Comparison of ENCODE assay signal across 17 cellular contexts in genomic region chr6:100462990-100463684, GRCh38. TPM values are rescaled to one million over a fixed set of nuclear protein-coding genes. Genes with fewer than 3 reads are reported as not detected.
DNase-seq lines count a peak whose midpoint lies in the region; TF ChIP-seq lines count a peak whose summit lies in the region.
"Had no signal": no experiment of that assay in that cellular context is flagged by ENCODE, and none has a peak within 500 bp of the region (broad histone marks: within the 10 kb centered on the region; RNA-seq: fewer than 3 reads in every experiment).

No MANE protein-coding gene starts in this region.

- peaks cover 49% of the 10 kb centered on the region for H3K4me1 ChIP-seq in HUES48 (ENCODE audit: control insufficient read depth, insufficient read depth, low read length)
- peaks cover 15 to 53% (median 33%) of the 10 kb centered on the region in 4 donors for H3K4me1 ChIP-seq in esophagus muscularis mucosa

- H3K27ac Mint-ChIP-seq in activated CD4-positive, alpha-beta T cell treated with anti-CD3 and anti-CD28 coated beads, Interleukin-2, amount 10 ng/mL, durations not matched to agents 24 days and 14 days, result peak overlapping the region; percentile 46
- peak overlapping the region; percentile 78 for H3K27ac Mint-ChIP-seq in progenitor cell of endocrine pancreas

- H3K36me3 ChIP-seq in HUES48 (ENCODE audit: control insufficient read depth, insufficient read depth, low read length), result no peaks in the 10 kb centered on the region
- no peaks in the 10 kb centered on the region for H3K36me3 ChIP-seq in esophagus muscularis mucosa

- no peak overlapping the region for H3K27ac ChIP-seq in HUES48 (ENCODE audit: low read depth, low read length)
- H3K27ac ChIP-seq in esophagus muscularis mucosa (replicated peaks in 1 of 4), result no peak overlapping the region

- H3K36me3 Mint-ChIP-seq in activated CD4-positive, alpha-beta T cell treated with anti-CD3 and anti-CD28 coated beads, Interleukin-2, amount 10 ng/mL, durations not matched to agents 24 days and 14 days (ENCODE audit: low read depth), result peaks cover 16% of the 10 kb centered on the region
- no peaks in the 10 kb centered on the region for H3K36me3 Mint-ChIP-seq in progenitor cell of endocrine pancreas (ENCODE audit: insufficient read depth)

- no peak for DNase-seq in activated CD4-positive, alpha-beta T cell treated with anti-CD3 and anti-CD28 coated beads, Interleukin-2, amount 10 ng/mL, durations not matched to agents 24 days and 14 days
- no peak for DNase-seq in activated CD4-positive, alpha-beta T cell treated with anti-CD3 and anti-CD28 coated beads for 4 hours
- DNase-seq in esophagus muscularis mucosa (ENCODE audit: extremely low spot score) (peak; percentile 39), progenitor cell of endocrine pancreas (ENCODE audit: low spot score, unreplicated experiment) (no peak), AG08395 (ENCODE audit: low spot score) (no peak), NCI-H2081 treated with DMSO at 0.1 percent for 48 hours (lab: John Stamatoyannopoulos, UW) (no peak), activated gamma-delta T cell (lab: John Stamatoyannopoulos, UW) (no peak)
- DNase-seq: activated CD4-positive, alpha-beta T cell treated with anti-CD3 and anti-CD28 coated beads, Interleukin-2, amount 50 U/mL, for 48 hours; DMS79; MM.1S; NCI-H2171; stimulated activated naive CD8-positive, alpha-beta T cell treated with anti-CD3 and anti-CD28 coated beads, Interleukin-15, Interleukin-2, amounts not matched to agents 100 U/mL and 50 U/mL, for 24 hours had no signal

- H3K27me3 ChIP-seq in HUES48 (ENCODE audit: control insufficient read depth, insufficient read depth, low read length) (peaks cover 100% of the 10 kb centered on the region), esophagus muscularis mucosa (peaks cover 19 to 100% (median 99%) of the 10 kb centered on the region in 4 donors)

- H3K4me3 ChIP-seq in HUES48 (ENCODE audit: low read depth, low read length) (peak overlapping the region; percentile 57), esophagus muscularis mucosa (no peak overlapping the region)
- H3K4me3 ChIP-seq: GM12878 had no signal

- no peak overlapping the region for H3K9ac ChIP-seq in HUES48 (ENCODE audit: low read depth, low read length)

- peaks cover 19% of the 10 kb centered on the region for H3K4me1 Mint-ChIP-seq in activated CD4-positive, alpha-beta T cell treated with anti-CD3 and anti-CD28 coated beads, Interleukin-2, amount 10 ng/mL, durations not matched to agents 24 days and 14 days
- peaks cover 5% of the 10 kb centered on the region for H3K4me1 Mint-ChIP-seq in progenitor cell of endocrine pancreas (ENCODE audit: low read depth)

- TF ChIP-seq POLR2A in esophagus muscularis mucosa (IDR thresholded peaks at IDR 0.05; ENCODE audit: low read depth), result no peak

- no peaks in the 10 kb centered on the region for H3K9me3 ChIP-seq in HUES48 (ENCODE audit: control insufficient read depth, insufficient read depth, low read length)
- H3K9me3 ChIP-seq in esophagus muscularis mucosa, result no peaks in the 10 kb centered on the region

- no peak for TF ChIP-seq EP300 in esophagus muscularis mucosa (IDR thresholded peaks at IDR 0.05)

- intact Hi-C loops in activated CD4-positive, alpha-beta T cell treated with anti-CD3 and anti-CD28 coated beads, Interleukin-2, amount 10 ng/mL, durations not matched to agents 24 days and 14 days (cut with micrococcal nuclease), result loop anchor here (2.0 to 5.0 kb wide), 2 partner anchors 852 to 1631 kb away; partner anchors contain the start of gene POU3F2
- intact Hi-C loops in esophagus muscularis mucosa (cut with DNase I), result no loop called here

- peaks cover 87% of the 10 kb centered on the region for H3K27me3 Mint-ChIP-seq in activated CD4-positive, alpha-beta T cell treated with anti-CD3 and anti-CD28 coated beads, Interleukin-2, amount 10 ng/mL, durations not matched to agents 24 days and 14 days
- H3K27me3 Mint-ChIP-seq in progenitor cell of endocrine pancreas, result peaks cover 93% of the 10 kb centered on the region

- H3K4me3 Mint-ChIP-seq in activated CD4-positive, alpha-beta T cell treated with anti-CD3 and anti-CD28 coated beads, Interleukin-2, amount 10 ng/mL, durations not matched to agents 24 days and 14 days, result no peak overlapping the region
- peak overlapping the region; percentile 70 for H3K4me3 Mint-ChIP-seq in progenitor cell of endocrine pancreas (ENCODE audit: low read depth)

- peaks cover 25% of the 10 kb centered on the region for H3K9me3 Mint-ChIP-seq in activated CD4-positive, alpha-beta T cell treated with anti-CD3 and anti-CD28 coated beads, Interleukin-2, amount 10 ng/mL, durations not matched to agents 24 days and 14 days
- H3K9me3 Mint-ChIP-seq in progenitor cell of endocrine pancreas (ENCODE audit: low read depth), result no peaks in the 10 kb centered on the region

- WGBS in esophagus muscularis mucosa, result 12% methylated on average over 13 of the region's 13 CpGs

- TF ChIP-seq CTCF in esophagus muscularis mucosa (IDR thresholded peaks at IDR 0.05) (no peak), progenitor cell of endocrine pancreas (IDR thresholded peaks at IDR 0.05; ENCODE audit: unreplicated experiment) (no peak)

RNA-seq across cellular contexts. Expression of gene SIM1, which starts 1.6 kb away (rescaled TPM):
- total RNA-seq in activated CD4-positive, alpha-beta T cell treated with anti-CD3 and anti-CD28 coated beads, Interleukin-2, amount 10 ng/mL, durations not matched to agents 24 days and 14 days, result not detected in 2 replicates
- total RNA-seq in esophagus muscularis mucosa (not detected), progenitor cell of endocrine pancreas (6.9 and 7.4 TPM in 2 replicates)
- total RNA-seq: activated naive CD4-positive, alpha-beta T cell treated with anti-CD3 and anti-CD28 coated beads, Interleukin-2, amount 50 U/mL, for 72 hours; fibroblast of lung; GM12878; mononuclear cell had no signal
